ENCODE assay signal across 1 cellular context in the genomic region with DNA sequence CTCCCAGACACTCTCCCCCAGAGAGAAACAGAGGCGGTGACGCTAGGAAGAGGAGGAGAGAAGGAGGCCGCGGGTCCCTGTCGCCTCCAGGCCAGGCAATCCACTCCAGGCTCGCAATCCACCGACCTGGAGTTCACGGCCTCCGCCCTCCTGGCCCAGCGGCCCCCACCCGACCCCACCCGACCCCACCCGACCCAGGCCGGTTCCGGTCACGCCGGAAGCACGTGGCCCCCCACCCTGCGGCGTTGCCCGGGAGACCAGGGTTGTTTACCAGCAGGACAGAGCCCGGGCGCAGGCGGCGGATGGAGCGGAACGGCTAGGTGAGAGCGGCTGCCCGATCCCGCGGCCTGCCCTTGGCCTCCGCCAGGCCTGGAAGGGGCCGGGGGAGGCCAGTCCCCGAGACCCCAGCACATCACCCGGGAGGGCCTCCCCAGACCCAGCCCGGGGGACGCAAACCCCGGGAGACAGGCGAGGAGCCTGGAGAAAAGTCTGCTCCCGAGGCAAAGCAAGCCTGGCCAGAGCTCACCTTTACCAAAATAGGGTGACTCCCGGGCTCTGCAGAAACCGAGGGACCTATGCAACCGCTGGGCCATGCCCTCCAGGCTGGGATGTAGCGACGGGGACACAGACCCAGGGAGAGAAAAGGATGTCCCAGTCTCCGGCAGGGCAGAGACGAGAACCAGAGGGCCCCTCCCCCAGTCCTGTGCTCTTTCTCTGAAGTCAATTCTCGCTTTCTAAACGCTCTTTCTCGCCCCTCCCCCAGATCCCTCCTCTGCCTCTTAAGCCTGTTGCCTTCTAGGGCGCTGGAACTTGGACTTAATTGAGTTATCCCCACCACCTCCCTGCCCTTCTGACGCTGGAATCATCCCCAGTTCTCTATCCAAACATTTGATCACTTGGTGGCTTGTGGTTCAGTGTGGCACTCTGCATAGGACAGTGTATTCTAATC.
TF ChIP-seq lines count a peak whose summit lies in the region.

A gene with protein sequence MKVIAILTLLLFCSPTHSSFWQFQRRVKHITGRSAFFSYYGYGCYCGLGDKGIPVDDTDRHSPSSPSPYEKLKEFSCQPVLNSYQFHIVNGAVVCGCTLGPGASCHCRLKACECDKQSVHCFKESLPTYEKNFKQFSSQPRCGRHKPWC (minus strand): TSS at position 685 of the 949 bp plus-strand sequence. CDS start 9,155 bp downstream, outside the sequence.
TSS of gene UBXN10 (plus strand) at position 263 of the 949 bp plus-strand sequence. CDS start 4,466 bp downstream, outside the sequence.

TF ChIP-seq in K562, 482 proteins besides CTCF, POLR2A, EP300 and RAD21 (continued from another document):
- TF ChIP-seq CBFB (CRISPR knock-in tag; IDR thresholded peaks at IDR 0.05), result no peak
- peak; percentile 32 for TF ChIP-seq CXXC5 (CRISPR knock-in tag; IDR thresholded peaks at IDR 0.05)
- no peak for TF ChIP-seq RBM17 (IDR thresholded peaks at IDR 0.05; ENCODE audit: borderline replicate concordance, low read depth, low read length)
- no peak for TF ChIP-seq ZNF347 (CRISPR knock-in tag; IDR thresholded peaks at IDR 0.05; ENCODE audit: low read depth)
- TF ChIP-seq NCOA2 (IDR thresholded peaks at IDR 0.05; ENCODE audit: partially characterized antibody in 2 of 2), result no peak
- TF ChIP-seq HMG20B (CRISPR knock-in tag; IDR thresholded peaks at IDR 0.05), result 0 out of 2 replicates have a peak, but pooled peaks have one; percentile 56
- no peak for TF ChIP-seq MAFG (tag; conservative IDR thresholded peaks at IDR 0.05)
- TF ChIP-seq TCFL5 (CRISPR knock-in tag; conservative IDR thresholded peaks at IDR 0.05), result no peak
- TF ChIP-seq RFX5 (IDR thresholded peaks at IDR 0.05; ENCODE audit: low read depth, low read length), result no peak
- TF ChIP-seq ZC3H11A (IDR thresholded peaks at IDR 0.05; ENCODE audit: low read depth, low read length), result no peak
- TF ChIP-seq SMAD1 (IDR thresholded peaks at IDR 0.05; ENCODE audit: low read depth, low read length, partially characterized antibody), result peak; percentile 40
- TF ChIP-seq, protein P1, sequence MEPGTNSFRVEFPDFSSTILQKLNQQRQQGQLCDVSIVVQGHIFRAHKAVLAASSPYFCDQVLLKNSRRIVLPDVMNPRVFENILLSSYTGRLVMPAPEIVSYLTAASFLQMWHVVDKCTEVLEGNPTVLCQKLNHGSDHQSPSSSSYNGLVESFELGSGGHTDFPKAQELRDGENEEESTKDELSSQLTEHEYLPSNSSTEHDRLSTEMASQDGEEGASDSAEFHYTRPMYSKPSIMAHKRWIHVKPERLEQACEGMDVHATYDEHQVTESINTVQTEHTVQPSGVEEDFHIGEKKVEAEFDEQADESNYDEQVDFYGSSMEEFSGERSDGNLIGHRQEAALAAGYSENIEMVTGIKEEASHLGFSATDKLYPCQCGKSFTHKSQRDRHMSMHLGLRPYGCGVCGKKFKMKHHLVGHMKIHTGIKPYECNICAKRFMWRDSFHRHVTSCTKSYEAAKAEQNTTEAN (CRISPR knock-in tag; IDR thresholded peaks at IDR 0.05), result no peak
- TF ChIP-seq CCNT2 (IDR thresholded peaks at IDR 0.05; ENCODE audit: borderline replicate concordance, extremely low read depth, insufficient read length, low read depth, low read length), result peak; percentile 84
- peak; percentile 98 for TF ChIP-seq MNT (conservative IDR thresholded peaks at IDR 0.05)
- peak; percentile 57 for TF ChIP-seq SP1 (CRISPR knock-in tag; IDR thresholded peaks at IDR 0.05)
- TF ChIP-seq KLF6 (CRISPR knock-in tag; IDR thresholded peaks at IDR 0.05; ENCODE audit: borderline replicate concordance), result no peak
- peak; percentile 64; the same call in 1 of the 2 replicates for TF ChIP-seq SMARCA4 (IDR thresholded peaks at IDR 0.05)
- TF ChIP-seq, protein P2, sequence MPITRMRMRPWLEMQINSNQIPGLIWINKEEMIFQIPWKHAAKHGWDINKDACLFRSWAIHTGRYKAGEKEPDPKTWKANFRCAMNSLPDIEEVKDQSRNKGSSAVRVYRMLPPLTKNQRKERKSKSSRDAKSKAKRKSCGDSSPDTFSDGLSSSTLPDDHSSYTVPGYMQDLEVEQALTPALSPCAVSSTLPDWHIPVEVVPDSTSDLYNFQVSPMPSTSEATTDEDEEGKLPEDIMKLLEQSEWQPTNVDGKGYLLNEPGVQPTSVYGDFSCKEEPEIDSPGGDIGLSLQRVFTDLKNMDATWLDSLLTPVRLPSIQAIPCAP (CRISPR knock-in tag; IDR thresholded peaks at IDR 0.05; ENCODE audit: borderline replicate concordance), result no peak
- peak in 2 of 3 experiments; percentile 12 to 52 for TF ChIP-seq YY1 (IDR thresholded peaks at IDR 0.05; ENCODE audit: borderline replicate concordance in 1 of 3, control insufficient read depth in 1 of 3, extremely low read depth in 1 of 3, insufficient read depth in 3 of 3, insufficient read length in 1 of 3, insufficient replicate concordance in 2 of 3, low read depth in 1 of 3, low read length in 2 of 3)
- TF ChIP-seq ZBTB5 (IDR thresholded peaks at IDR 0.05), result no peak
- TF ChIP-seq NFRKB (IDR thresholded peaks at IDR 0.05; ENCODE audit: low read depth), result peak; percentile 91
- peak; percentile 59; the same call in 1 of the 2 replicates for TF ChIP-seq ZBTB1 (CRISPR knock-in tag; IDR thresholded peaks at IDR 0.05; ENCODE audit: borderline replicate concordance, low read depth)
- no peak for TF ChIP-seq SNIP1 (IDR thresholded peaks at IDR 0.05; ENCODE audit: low read depth)
- no peak for TF ChIP-seq ZNF324 (CRISPR knock-in tag; IDR thresholded peaks at IDR 0.05)
- no peak for TF ChIP-seq ZNF3 (CRISPR knock-in tag; IDR thresholded peaks at IDR 0.05)
- TF ChIP-seq, protein P3, sequence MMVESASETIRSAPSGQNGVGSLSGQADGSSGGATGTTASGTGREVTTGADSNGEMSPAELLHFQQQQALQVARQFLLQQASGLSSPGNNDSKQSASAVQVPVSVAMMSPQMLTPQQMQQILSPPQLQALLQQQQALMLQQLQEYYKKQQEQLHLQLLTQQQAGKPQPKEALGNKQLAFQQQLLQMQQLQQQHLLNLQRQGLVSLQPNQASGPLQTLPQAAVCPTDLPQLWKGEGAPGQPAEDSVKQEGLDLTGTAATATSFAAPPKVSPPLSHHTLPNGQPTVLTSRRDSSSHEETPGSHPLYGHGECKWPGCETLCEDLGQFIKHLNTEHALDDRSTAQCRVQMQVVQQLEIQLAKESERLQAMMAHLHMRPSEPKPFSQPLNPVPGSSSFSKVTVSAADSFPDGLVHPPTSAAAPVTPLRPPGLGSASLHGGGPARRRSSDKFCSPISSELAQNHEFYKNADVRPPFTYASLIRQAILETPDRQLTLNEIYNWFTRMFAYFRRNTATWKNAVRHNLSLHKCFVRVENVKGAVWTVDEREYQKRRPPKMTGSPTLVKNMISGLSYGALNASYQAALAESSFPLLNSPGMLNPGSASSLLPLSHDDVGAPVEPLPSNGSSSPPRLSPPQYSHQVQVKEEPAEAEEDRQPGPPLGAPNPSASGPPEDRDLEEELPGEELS (CRISPR knock-in tag; IDR thresholded peaks at IDR 0.05; ENCODE audit: borderline replicate concordance), result no peak
- 0 out of 2 replicates have a peak, but pooled peaks have one; percentile 16 for TF ChIP-seq GTF2F1 (IDR thresholded peaks at IDR 0.05; ENCODE audit: low read depth, low read length)
- no peak for TF ChIP-seq STAT5A (IDR thresholded peaks at IDR 0.05; ENCODE audit: borderline replicate concordance, low read length)
- TF ChIP-seq KLF10 (CRISPR knock-in tag; IDR thresholded peaks at IDR 0.05), result peak; percentile 42; the same call in 1 of the 2 replicates
- TF ChIP-seq CEBPG (CRISPR knock-in tag; IDR thresholded peaks at IDR 0.05), result peak; percentile 28; the same call in 1 of the 2 replicates
- TF ChIP-seq CEBPG (tag; conservative IDR thresholded peaks at IDR 0.05 in 1 of 2, IDR thresholded peaks at IDR 0.05 in 1 of 2), result no peak
- peak; percentile 13; the same call in 1 of the 2 replicates for TF ChIP-seq SMARCC2 (IDR thresholded peaks at IDR 0.05; ENCODE audit: low read depth)
- TF ChIP-seq ZNF830 (CRISPR knock-in tag; IDR thresholded peaks at IDR 0.05), result no peak
- TF ChIP-seq SETDB1 (IDR thresholded peaks at IDR 0.05; ENCODE audit: low read length), result no peak
- TF ChIP-seq CCAR2 (IDR thresholded peaks at IDR 0.05; ENCODE audit: low read depth, low read length), result no peak
- TF ChIP-seq, protein P4, sequence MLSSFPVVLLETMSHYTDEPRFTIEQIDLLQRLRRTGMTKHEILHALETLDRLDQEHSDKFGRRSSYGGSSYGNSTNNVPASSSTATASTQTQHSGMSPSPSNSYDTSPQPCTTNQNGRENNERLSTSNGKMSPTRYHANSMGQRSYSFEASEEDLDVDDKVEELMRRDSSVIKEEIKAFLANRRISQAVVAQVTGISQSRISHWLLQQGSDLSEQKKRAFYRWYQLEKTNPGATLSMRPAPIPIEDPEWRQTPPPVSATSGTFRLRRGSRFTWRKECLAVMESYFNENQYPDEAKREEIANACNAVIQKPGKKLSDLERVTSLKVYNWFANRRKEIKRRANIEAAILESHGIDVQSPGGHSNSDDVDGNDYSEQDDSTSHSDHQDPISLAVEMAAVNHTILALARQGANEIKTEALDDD (IDR thresholded peaks at IDR 0.05), result no peak
- TF ChIP-seq ATF3 (IDR thresholded peaks at IDR 0.05), result no peak
- no peak for TF ChIP-seq ATF3 (CRISPR knock-in tag; conservative IDR thresholded peaks at IDR 0.05)
- TF ChIP-seq ARID1B (IDR thresholded peaks at IDR 0.05), result peak; percentile 39; the same call in 1 of the 2 replicates
